In genomic region chr16:71188956-71189712, GRCh38 we compare ENCODE assay signal across 30 cellular contexts. TPM values are rescaled to one million over a fixed set of nuclear protein-coding genes. Genes with fewer than 3 reads are reported as not detected.
"Had no signal": no experiment of that assay in that cellular context is flagged by ENCODE, and none has a peak within 500 bp of the region (broad histone marks: within the 10 kb centered on the region; RNA-seq: fewer than 3 reads in every experiment).

No MANE protein-coding gene starts in this region.

- DNase-seq: hypothalamus; immature natural killer cell; kidney; left colon; left lung; lower lobe of right lung; mammary epithelial cell; mesenchymal stem cell; naive thymus-derived CD8-positive, alpha-beta T cell; nucleus accumbens; stimulated activated CD4-positive, alpha-beta T cell treated with anti-CD3 and anti-CD28 coated beads, Interleukin-12 subunit alpha, Interleukin-12 subunit beta, amount 100 ng/mL, for 4 hours; stimulated activated CD4-positive, alpha-beta T cell treated with anti-CD3 and anti-CD28 coated beads, Interleukin-15, amount 100 ng/mL, for 24 hours; stimulated activated CD4-positive, alpha-beta T cell treated with anti-CD3 and anti-CD28 coated beads, Interleukin-2, amount 100 ng/mL, for 24 hours; stimulated activated CD4-positive, alpha-beta T cell treated with anti-CD3 and anti-CD28 coated beads, Interleukin-4, amount 100 ng/mL, for 1 hour; stimulated activated naive B cell treated with anti-CD40 and anti-IgM and Interleukin-4, amounts not matched to agents 10 μg/mL and 1 μg/mL and 100 μg/mL, for 72 hours; stimulated activated naive CD8-positive, alpha-beta T cell treated with anti-CD3 and anti-CD28 coated beads, Interleukin-15, Interleukin-2, amounts not matched to agents 100 U/mL and 50 U/mL, for 24 hours; stomach; tibial artery; trophoblast cell; upper lobe of right lung had no signal

- ATAC-seq: left colon; left lung; lower lobe of right lung; naive thymus-derived CD8-positive, alpha-beta T cell; sciatic nerve; stimulated activated naive B cell treated with anti-CD40 and anti-IgM and Interleukin-4, amounts not matched to agents 10 μg/mL and 1 μg/mL and 100 μg/mL, for 72 hours; stimulated activated naive CD8-positive, alpha-beta T cell treated with anti-CD3 and anti-CD28 coated beads, Interleukin-15, Interleukin-2, amounts not matched to agents 100 U/mL and 50 U/mL, for 24 hours; upper lobe of right lung had no signal

- H3K9ac ChIP-seq: parathyroid adenoma had no signal

- H3K4me3 ChIP-seq: left lung, lower lobe of right lung, right atrium auricular region, skin epidermis, stomach, suprapubic skin, thoracic aorta, tibial artery, upper lobe of right lung had no signal

- H3K27me3 ChIP-seq: left lung, right atrium auricular region, suprapubic skin, tibial artery, upper lobe of right lung had no signal

- H3K79me2 ChIP-seq: parathyroid adenoma had no signal

- H3K4me1 ChIP-seq: left lung, lower lobe of right lung, parathyroid adenoma, right atrium auricular region, stomach, suprapubic skin, tibial artery, upper lobe of right lung had no signal

- H3K4me1 Mint-ChIP-seq: immature natural killer cell; naive thymus-derived CD8-positive, alpha-beta T cell; nephron; neural crest cell; stimulated activated naive B cell treated with anti-CD40 and anti-IgM and Interleukin-4, amounts not matched to agents 10 μg/mL and 1 μg/mL and 100 μg/mL, for 72 hours had no signal

- H3K9me3 ChIP-seq: left lung, lower lobe of right lung, right atrium auricular region, stomach, suprapubic skin, thoracic aorta, tibial artery, upper lobe of right lung had no signal

- H3K9me3 Mint-ChIP-seq: immature natural killer cell; nephron; neural crest cell; stimulated activated naive B cell treated with anti-CD40 and anti-IgM and Interleukin-4, amounts not matched to agents 10 μg/mL and 1 μg/mL and 100 μg/mL, for 72 hours had no signal

- H3K27ac Mint-ChIP-seq: immature natural killer cell; naive thymus-derived CD8-positive, alpha-beta T cell; nephron; stimulated activated naive B cell treated with anti-CD40 and anti-IgM and Interleukin-4, amounts not matched to agents 10 μg/mL and 1 μg/mL and 100 μg/mL, for 72 hours had no signal

- H2AFZ ChIP-seq: parathyroid adenoma had no signal

- H3K27ac ChIP-seq: left lung, lower lobe of right lung, parathyroid adenoma, right atrium auricular region, skin epidermis, stomach, suprapubic skin, thoracic aorta, tibial artery, upper lobe of right lung had no signal

- H3K36me3 Mint-ChIP-seq: immature natural killer cell; naive thymus-derived CD8-positive, alpha-beta T cell; stimulated activated naive B cell treated with anti-CD40 and anti-IgM and Interleukin-4, amounts not matched to agents 10 μg/mL and 1 μg/mL and 100 μg/mL, for 72 hours had no signal

- H3K36me3 ChIP-seq: left lung, lower lobe of right lung, right atrium auricular region, stomach, suprapubic skin, thoracic aorta, tibial artery, upper lobe of right lung had no signal

- H3K4me3 Mint-ChIP-seq: immature natural killer cell; naive thymus-derived CD8-positive, alpha-beta T cell; nephron; neural crest cell; stimulated activated naive B cell treated with anti-CD40 and anti-IgM and Interleukin-4, amounts not matched to agents 10 μg/mL and 1 μg/mL and 100 μg/mL, for 72 hours had no signal

- FAIRE-seq: islet of Langerhans, kidney, urothelium cell line had no signal

RNA-seq across cellular contexts. Expression of gene HYDIN, which starts 41.4 kb away (rescaled TPM):
- total RNA-seq: naive thymus-derived CD8-positive, alpha-beta T cell had no signal
- polyA plus RNA-seq: naive thymus-derived CD8-positive, alpha-beta T cell had no signal
